Comparison of ENCODE assay signal across 11 cellular contexts in the genomic region with DNA sequence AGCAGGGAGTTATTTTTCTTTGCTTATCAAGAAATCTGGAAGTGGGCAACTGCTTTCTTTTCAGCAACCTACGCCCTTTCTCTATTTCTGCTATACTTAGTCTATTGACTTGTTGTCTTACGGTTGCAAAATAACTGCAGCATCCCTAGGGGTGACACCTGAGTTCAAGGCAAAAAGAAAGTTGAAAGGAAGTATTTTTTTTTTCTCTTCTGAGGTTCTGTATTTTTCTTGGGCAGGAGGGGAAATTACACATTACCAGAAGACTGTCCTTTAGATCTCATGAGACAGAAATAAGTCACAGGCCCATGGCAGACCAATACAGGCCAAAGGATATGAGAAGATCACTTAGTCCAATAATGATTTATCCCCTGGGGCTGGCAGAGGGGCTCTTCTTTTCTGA.
A peak's percentile ranks its signal among the peaks of the same experiment; 100 is the strongest.
DNase-seq lines count a peak whose midpoint lies in the region; ATAC-seq and TF ChIP-seq lines count a peak whose summit lies in the region.
"Had no signal": no experiment of that assay in that cellular context is flagged by ENCODE, and none has a peak within 500 bp of the region (broad histone marks: within the 10 kb centered on the region; RNA-seq: fewer than 3 reads in every experiment).

No MANE protein-coding gene starts in this region.

- H3K9me3 Mint-ChIP-seq in activated naive CD8-positive, alpha-beta T cell treated with anti-CD3 and anti-CD28 coated beads, Interleukin-2, amount 50 U/mL, for 24 hours, result no peaks in the 10 kb centered on the region

- ATAC-seq in GM18517 (IDR thresholded peaks at IDR 0.05; ENCODE audit: unreplicated experiment), result peak; percentile 70
- ATAC-seq in GM21447 (IDR thresholded peaks at IDR 0.05; ENCODE audit: unreplicated experiment), result peak; percentile 71
- ATAC-seq in HG03196 (IDR thresholded peaks at IDR 0.05; ENCODE audit: unreplicated experiment), result peak; percentile 63
- ATAC-seq in activated naive CD8-positive, alpha-beta T cell treated with anti-CD3 and anti-CD28 coated beads, Interleukin-2, amount 50 U/mL, for 24 hours, result peak; percentile 59
- ATAC-seq in aorta (ENCODE audit: low FRiP score), result no peak
- no peak for ATAC-seq in GM19397 (IDR thresholded peaks at IDR 0.05; ENCODE audit: unreplicated experiment)
- ATAC-seq: lower lobe of right lung had no signal

- no peak overlapping the region for H3K9ac ChIP-seq in colonic mucosa (ENCODE audit: low read depth in 2 of 2, low read length in 2 of 2)

- H3K9me3 ChIP-seq in colonic mucosa (no peaks in the 10 kb centered on the region), aorta (ENCODE audit: control insufficient read depth, low read length) (no peaks in the 10 kb centered on the region)
- H3K9me3 ChIP-seq: lower lobe of right lung had no signal

- no peaks in the 10 kb centered on the region for H3K36me3 Mint-ChIP-seq in activated naive CD8-positive, alpha-beta T cell treated with anti-CD3 and anti-CD28 coated beads, Interleukin-2, amount 50 U/mL, for 24 hours (ENCODE audit: low read depth)

- H3K4me1 ChIP-seq in colonic mucosa (no peaks in the 10 kb centered on the region), aorta (ENCODE audit: control insufficient read depth in 1 of 2, insufficient read depth in 2 of 2, low read length in 2 of 2) (no peaks in the 10 kb centered on the region)
- H3K4me1 ChIP-seq: lower lobe of right lung had no signal

- TF ChIP-seq CTCF in colonic mucosa (IDR thresholded peaks at IDR 0.05), result no peak

- H3K36me3 ChIP-seq in colonic mucosa (no peaks in the 10 kb centered on the region), aorta (ENCODE audit: control insufficient read depth in 1 of 2, insufficient read depth in 2 of 2, low read length in 1 of 2) (no peaks in the 10 kb centered on the region)
- H3K36me3 ChIP-seq: lower lobe of right lung had no signal

- intact Hi-C loops in colonic mucosa (cut with DNase I), result no loop called here
- intact Hi-C loops in aorta (cut with DNase I), result no loop called here

- no peak for DNase-seq in activated naive CD8-positive, alpha-beta T cell treated with anti-CD3 and anti-CD28 coated beads, Interleukin-2, amount 50 U/mL, for 24 hours
- DNase-seq in colonic mucosa, result no peak
- DNase-seq in iPS-NIHi11 (ENCODE audit: low spot score), result no peak
- DNase-seq in aorta, result no peak
- DNase-seq: DMS 273 treated with DMSO at 0.1 percent for 48 hours, head of caudate nucleus, lower lobe of right lung had no signal

- 18 to 34% methylated on average over 2 of the region's 2 CpGs for WGBS in aorta, 2 donors

- H3K4me3 ChIP-seq in colonic mucosa (no peak overlapping the region), aorta (ENCODE audit: low read length in 2 of 2) (no peak overlapping the region)
- H3K4me3 ChIP-seq: lower lobe of right lung had no signal

- no peak overlapping the region for H3K4me3 Mint-ChIP-seq in activated naive CD8-positive, alpha-beta T cell treated with anti-CD3 and anti-CD28 coated beads, Interleukin-2, amount 50 U/mL, for 24 hours

- peaks cover 46% of the 10 kb centered on the region for H3K4me1 Mint-ChIP-seq in activated naive CD8-positive, alpha-beta T cell treated with anti-CD3 and anti-CD28 coated beads, Interleukin-2, amount 50 U/mL, for 24 hours

- no peaks in the 10 kb centered on the region for H3K27me3 Mint-ChIP-seq in activated naive CD8-positive, alpha-beta T cell treated with anti-CD3 and anti-CD28 coated beads, Interleukin-2, amount 50 U/mL, for 24 hours

- H3K27ac ChIP-seq in colonic mucosa (no peak overlapping the region), aorta (ENCODE audit: low read depth in 1 of 2, low read length in 2 of 2) (no peak overlapping the region)
- H3K27ac ChIP-seq: lower lobe of right lung had no signal

- H3K27me3 ChIP-seq in colonic mucosa (no peaks in the 10 kb centered on the region), aorta (ENCODE audit: control insufficient read depth in 1 of 2, insufficient read depth in 2 of 2, low read length in 1 of 2) (no peaks in the 10 kb centered on the region)

- peak overlapping the region; percentile 46 for H3K27ac Mint-ChIP-seq in activated naive CD8-positive, alpha-beta T cell treated with anti-CD3 and anti-CD28 coated beads, Interleukin-2, amount 50 U/mL, for 24 hours

Comparison
In these comparisons a context has a peak if more than half of its experiments do, and no peak if none do; other contexts are left out.
1. ATAC-seq: peak in GM18517 (single experiment), GM21447 (single experiment), HG03196 (single experiment) and activated naive CD8-positive, alpha-beta T cell treated with anti-CD3 and anti-CD28 coated beads, Interleukin-2, amount 50 U/mL, for 24 hours (single experiment); none in aorta (single experiment) and GM19397 (single experiment).